ENCODE assay signal across 11 cellular contexts in genomic region chr12:94513527-94513926, GRCh38.
"Had no signal": no experiment of that assay in that cellular context is flagged by ENCODE, and none has a peak within 500 bp of the region (broad histone marks: within the 10 kb centered on the region; RNA-seq: fewer than 3 reads in every experiment).

No MANE protein-coding gene starts in this region.

- H3K4me3 ChIP-seq: GM23248, GM23338, HAP-1 had no signal

- H3K4me1 ChIP-seq: HAP-1 had no signal

- H3K36me3 ChIP-seq: HAP-1 had no signal

- ATAC-seq: GM23338, HCT116 had no signal

- H3K27ac ChIP-seq: GM23248 had no signal

- H3K9ac ChIP-seq: GM23248 had no signal

- FAIRE-seq: H1, H54 had no signal

- H3K4me2 ChIP-seq: GM23338 had no signal

- H2AFZ ChIP-seq: GM23248, GM23338 had no signal

- DNase-seq: GM23248, GOT3, H7, H9, HCEC 1CT, HFFc6 had no signal
